In the genomic region with DNA sequence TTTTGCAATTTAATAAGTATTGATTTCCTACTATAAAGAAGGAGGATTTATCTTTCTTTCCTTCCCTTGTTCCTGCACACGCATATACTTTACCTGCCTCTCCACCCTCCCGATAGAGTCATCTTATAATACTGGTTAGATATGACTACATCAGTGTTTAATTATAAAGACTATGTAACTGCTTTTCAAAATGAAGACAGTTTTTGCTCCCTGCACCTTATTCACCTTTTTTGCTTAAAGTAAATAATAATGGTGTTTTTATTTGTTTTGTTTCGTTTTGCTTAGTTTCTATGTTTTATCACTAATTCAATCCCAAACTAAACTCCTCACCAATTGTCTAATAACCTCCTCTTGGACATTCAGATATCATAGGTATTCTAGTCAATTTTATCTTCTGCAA, we compare ENCODE assay signal across 27 cellular contexts.
"Had no signal": no experiment of that assay in that cellular context is flagged by ENCODE, and none has a peak within 500 bp of the region (broad histone marks: within the 10 kb centered on the region; RNA-seq: fewer than 3 reads in every experiment).

No MANE protein-coding gene starts in this region.

- DNase-seq: colonic mucosa; cortex of kidney; dermis blood vessel endothelial cell; dorsolateral prefrontal cortex; effector CD4-positive, alpha-beta T cell; effector CD8-positive, alpha-beta T cell; effector memory CD4-positive, alpha-beta T cell; effector memory CD8-positive, alpha-beta T cell; endodermal cell; erythroblast; esophagus squamous epithelium; foreskin fibroblast; foreskin keratinocyte; foreskin melanocyte; gastrocnemius medialis; glutamatergic neuron; head of caudate nucleus; heart left ventricle; heart right ventricle had no signal

- FAIRE-seq: colon, endometrium, endothelial cell of umbilical vein had no signal

- H3K27ac ChIP-seq: colonic mucosa, coronary artery, dorsolateral prefrontal cortex, epithelial cell of prostate, esophagus muscularis mucosa, esophagus squamous epithelium, foreskin keratinocyte, gastrocnemius medialis, gastroesophageal sphincter, heart left ventricle, heart right ventricle had no signal

- H3K4me3 ChIP-seq: colonic mucosa, coronary artery, dorsolateral prefrontal cortex, esophagus muscularis mucosa, esophagus squamous epithelium, gastrocnemius medialis, gastroesophageal sphincter, heart left ventricle, heart right ventricle had no signal

- H3K9me3 ChIP-seq: colonic mucosa, gastrocnemius medialis had no signal

- H3K4me1 ChIP-seq: colonic mucosa, esophagus muscularis mucosa, foreskin keratinocyte had no signal

- ATAC-seq: effector memory CD8-positive, alpha-beta T cell; esophagus mucosa; foreskin keratinocyte; gastrocnemius medialis; gastroesophageal sphincter; heart left ventricle; heart right ventricle had no signal
